Comparison of ENCODE assay signal across 23 cellular contexts in genomic region chr6:30227763-30228487, GRCh38. TPM values are rescaled to one million over a fixed set of nuclear protein-coding genes. Genes with fewer than 3 reads are reported as not detected.
DNase-seq lines count a peak whose midpoint lies in the region; ATAC-seq, FAIRE-seq and TF ChIP-seq lines count a peak whose summit lies in the region.
"Had no signal": no experiment of that assay in that cellular context is flagged by ENCODE, and none has a peak within 500 bp of the region (broad histone marks: within the 10 kb centered on the region; RNA-seq: fewer than 3 reads in every experiment).

No MANE protein-coding gene starts in this region.

- H3K4me1 ChIP-seq in CD4-positive, CD25-positive, alpha-beta regulatory T cell (ENCODE audit: control insufficient read depth, insufficient read depth, low read length, poor library complexity, severe bottlenecking) = peaks cover 13% of the 10 kb centered on the region
- no peaks in the 10 kb centered on the region for H3K4me1 ChIP-seq in GM12878 (ENCODE audit: control insufficient read depth, insufficient read depth, low read length)
- H3K4me1 ChIP-seq: sigmoid colon had no signal

- CTCF ChIA-PET in GM12878 (lab: Yijun Ruan, JAX) = interaction anchor here (0.7 to 3.5 kb wide), 12 partner anchors 9 to 226 kb away, joined by 3 to 47 read pairs (median 4); no protein-coding TSS in a partner anchor

- H3K9me3 Mint-ChIP-seq in CD4-positive, CD25-positive, alpha-beta regulatory T cell = peaks cover 0 to 9% (median 5%) of the 10 kb centered on the region in 7 donors
- peaks cover 7% of the 10 kb centered on the region for H3K9me3 Mint-ChIP-seq in progenitor cell of endocrine pancreas (ENCODE audit: low read depth)

- intact Hi-C loops in GM12878 (cut with micrococcal nuclease; ENCODE audit: unreplicated experiment) = no loop called here

- RAD21 ChIA-PET in GM12878 (lab: Charles Lee; ENCODE audit: unreplicated experiment) = interaction anchor here (0.9 to 2.3 kb wide), 7 partner anchors 9 to 172 kb away, joined by 3 to 17 read pairs (median 4); partner anchors contain the start of gene TRIM26

- H3K4me3 ChIP-seq in CD4-positive, CD25-positive, alpha-beta regulatory T cell (ENCODE audit: low read depth, low read length) = peak overlapping the region; percentile 76
- no peak overlapping the region for H3K4me3 ChIP-seq in GM12878
- H3K4me3 ChIP-seq in WERI-Rb-1 (ENCODE audit: low read depth, low read length) = no peak overlapping the region
- H3K4me3 ChIP-seq: BLaER1 treated with 17β-estradiol and CSF1 and Interleukin-3, amounts not matched to agents 10 nM and 100 nM; GM23248; mucosa of descending colon; sigmoid colon had no signal

- H3K4me2 ChIP-seq in GM12878 (ENCODE audit: control insufficient read depth, insufficient read depth) = 0 out of 2 replicates have a peak overlapping the region, but pooled peaks have one; percentile 4
- H3K4me2 ChIP-seq: BLaER1 treated with 17β-estradiol and CSF1 and Interleukin-3, amounts not matched to agents 10 nM and 100 nM had no signal

- SMC1A ChIA-PET in GM12878 (lab: Charles Lee; ENCODE audit: uncharacterized antibody, unreplicated experiment) = interaction anchor here (0.8 to 3.2 kb wide), 9 partner anchors 9 to 98 kb away, joined by 3 to 24 read pairs (median 4); partner anchors contain the start of gene TRIM26

- H4K20me1 ChIP-seq in GM12878 (ENCODE audit: control insufficient read depth, insufficient read depth) = no peaks in the 10 kb centered on the region
- H4K20me1 ChIP-seq: BLaER1 treated with 17β-estradiol and CSF1 and Interleukin-3, amounts not matched to agents 10 nM and 100 nM had no signal

- H3K4me3 Mint-ChIP-seq in CD4-positive, CD25-positive, alpha-beta regulatory T cell = peak overlapping the region; percentile 27 to 76 (median 72)
- no peak overlapping the region for H3K4me3 Mint-ChIP-seq in progenitor cell of endocrine pancreas (ENCODE audit: low read depth)

- H3K4me1 Mint-ChIP-seq in CD4-positive, CD25-positive, alpha-beta regulatory T cell = peaks cover 5 to 21% (median 13%) of the 10 kb centered on the region in 4 donors
- H3K4me1 Mint-ChIP-seq in progenitor cell of endocrine pancreas (ENCODE audit: low read depth) = no peaks in the 10 kb centered on the region

- TF ChIP-seq POLR2A in GM12878 (IDR thresholded peaks at IDR 0.05; ENCODE audit: low read depth, low read length) = no peak

- no peaks in the 10 kb centered on the region for H3K79me2 ChIP-seq in GM12878 (ENCODE audit: control insufficient read depth, insufficient read depth, low read length)

- DNase-seq in NK-92 treated with Interleukin-12 subunit alpha and Interleukin-12 subunit beta, amount 100 ng/mL, for 24 hours (lab: John Stamatoyannopoulos, UW) = peak; percentile 31
- no peak for DNase-seq in NK-92 (lab: John Stamatoyannopoulos, UW; ENCODE audit: unreplicated experiment)
- peak in 1 of 3 donors; percentile 47 for DNase-seq in CD4-positive, CD25-positive, alpha-beta regulatory T cell
- DNase-seq in OCI-M1 (lab: John Stamatoyannopoulos, UW) = peak; percentile 17
- peak; percentile 17 for DNase-seq in GM12878 (ENCODE audit: low read depth, low spot score)
- DNase-seq in NCI-H226 = no peak
- no peak for DNase-seq in WERI-Rb-1
- no peak for DNase-seq in progenitor cell of endocrine pancreas (ENCODE audit: low spot score, unreplicated experiment)
- DNase-seq: DND-41, foreskin melanocyte, GM23248, KBM-7, left colon, mucosa of descending colon, NCI-H1092, NCI-H748 treated with DMSO at 0.1 percent for 48 hours, occipital lobe, sigmoid colon had no signal

- in situ Hi-C loops in GM12878 (cut with MboI) = no loop called here

- peak overlapping the region; percentile 17 for H3K27ac ChIP-seq in CD4-positive, CD25-positive, alpha-beta regulatory T cell (ENCODE audit: insufficient read depth, low read length, poor library complexity, severe bottlenecking)
- H3K27ac ChIP-seq in GM12878 (ENCODE audit: control insufficient read depth, insufficient read depth) (no peak overlapping the region), WERI-Rb-1 (no peak overlapping the region)
- H3K27ac ChIP-seq: 22Rv1; BLaER1 treated with 17β-estradiol and CSF1 and Interleukin-3, amounts not matched to agents 10 nM and 100 nM; GM23248; HL-60; sigmoid colon had no signal

- H3K9ac ChIP-seq in GM12878 (ENCODE audit: control insufficient read depth, insufficient read depth, low read length) = no peak overlapping the region
- H3K9ac ChIP-seq: BLaER1 treated with 17β-estradiol and CSF1 and Interleukin-3, amounts not matched to agents 10 nM and 100 nM; GM23248 had no signal

- H3K27ac Mint-ChIP-seq in CD4-positive, CD25-positive, alpha-beta regulatory T cell = peak overlapping the region; percentile 62 to 91 (median 89)
- H3K27ac Mint-ChIP-seq in progenitor cell of endocrine pancreas = no peak overlapping the region

- TF ChIP-seq CTCF in GM12878 (IDR thresholded peaks at IDR 0.05 in 2 of 3, conservative IDR thresholded peaks at IDR 0.05 in 1 of 3; ENCODE audit: control insufficient read depth in 2 of 3, extremely low read depth in 1 of 3, insufficient read depth in 1 of 3, low read depth in 3 of 3, low read length in 3 of 3) = no peak
- TF ChIP-seq CTCF in WERI-Rb-1 (IDR thresholded peaks at IDR 0.05; ENCODE audit: low read depth, low read length) = no peak
- no peak for TF ChIP-seq CTCF in progenitor cell of endocrine pancreas (IDR thresholded peaks at IDR 0.05; ENCODE audit: unreplicated experiment)

- no peaks in the 10 kb centered on the region for H3K36me3 ChIP-seq in CD4-positive, CD25-positive, alpha-beta regulatory T cell (ENCODE audit: control insufficient read depth, insufficient read depth, low read length)
- H3K36me3 ChIP-seq in GM12878 (ENCODE audit: control insufficient read depth in 2 of 2, insufficient read depth in 2 of 2, low read length in 1 of 2) (no peaks in the 10 kb centered on the region), WERI-Rb-1 (no peaks in the 10 kb centered on the region)
- H3K36me3 ChIP-seq: BLaER1 treated with 17β-estradiol and CSF1 and Interleukin-3, amounts not matched to agents 10 nM and 100 nM; sigmoid colon had no signal

- peak; percentile 57 to 73 for ATAC-seq in CD4-positive, CD25-positive, alpha-beta regulatory T cell (ENCODE audit: low read depth in 2 of 2)
- peak; percentile 93 for ATAC-seq in GM12878
- ATAC-seq: left colon, mucosa of descending colon had no signal

- peaks cover 1% of the 10 kb centered on the region for H3K27me3 ChIP-seq in CD4-positive, CD25-positive, alpha-beta regulatory T cell (ENCODE audit: control insufficient read depth, insufficient read depth, low read length)
- H3K27me3 ChIP-seq in GM12878 (replicated peaks in 1 of 2; ENCODE audit: control insufficient read depth in 2 of 2, insufficient read depth in 2 of 2, low read length in 1 of 2) (no peaks in the 10 kb centered on the region), WERI-Rb-1 (ENCODE audit: insufficient read depth, low read depth, severe bottlenecking) (peaks cover 6% of the 10 kb centered on the region)
- H3K27me3 ChIP-seq: sigmoid colon had no signal

- no TSS peak for BruUV-seq in GM12878 (replicated peaks; lab: Mats Ljungman, UMichigan)

- FAIRE-seq in GM12878 (lab: Jason Lieb, UNC) = no peak
- FAIRE-seq: astrocyte, colon had no signal

- POLR2A ChIA-PET in GM12878 (lab: Charles Lee) = interaction anchor here (0.6 to 2.0 kb wide), 7 partner anchors 10 to 656 kb away, joined by 3 to 20 read pairs (median 3); partner anchors contain the start of genes TRIM26 and TRIM39

- no peak for TF ChIP-seq RAD21 in GM12878 (IDR thresholded peaks at IDR 0.05; ENCODE audit: insufficient read depth, low read depth, low read length)

- H3K9me3 ChIP-seq in CD4-positive, CD25-positive, alpha-beta regulatory T cell (ENCODE audit: control insufficient read depth in 2 of 2, low read length in 2 of 2) = peaks cover 13 to 18% of the 10 kb centered on the region in 2 experiments
- peaks cover 4% of the 10 kb centered on the region for H3K9me3 ChIP-seq in GM12878 (replicated peaks; ENCODE audit: control insufficient read depth, insufficient read depth, low read length)
- H3K9me3 ChIP-seq in WERI-Rb-1 (ENCODE audit: severe bottlenecking) = peaks cover 10% of the 10 kb centered on the region
- H3K9me3 ChIP-seq: sigmoid colon had no signal

- peak overlapping the region; percentile 54 for H2AFZ ChIP-seq in GM12878 (ENCODE audit: control insufficient read depth, low read depth, low read length)
- H2AFZ ChIP-seq: GM23248 had no signal

- peaks cover 10% of the 10 kb centered on the region for H3K36me3 Mint-ChIP-seq in CD4-positive, CD25-positive, alpha-beta regulatory T cell
- peaks cover 4% of the 10 kb centered on the region for H3K36me3 Mint-ChIP-seq in progenitor cell of endocrine pancreas (ENCODE audit: insufficient read depth)

- WGBS in GM12878 (ENCODE audit: insufficient coverage, insufficient replicate concordance, low lambda C conversion rate, missing lambda C conversion rate) = 11% methylated on average over 6 of the region's 6 CpGs

- TF ChIP-seq EP300 in GM12878 (IDR thresholded peaks at IDR 0.05; ENCODE audit: borderline replicate concordance in 1 of 2, control insufficient read depth in 1 of 2, low read depth in 2 of 2, low read length in 2 of 2) = no peak

- peaks cover 4% of the 10 kb centered on the region for H3K27me3 Mint-ChIP-seq in CD4-positive, CD25-positive, alpha-beta regulatory T cell
- peaks cover 15% of the 10 kb centered on the region for H3K27me3 Mint-ChIP-seq in progenitor cell of endocrine pancreas

TF ChIP-seq in GM12878, 131 proteins besides CTCF, POLR2A, EP300 and RAD21 (continues in another document):
- TF ChIP-seq RFX5 (IDR thresholded peaks at IDR 0.05; ENCODE audit: low read depth, low read length) = no peak

RNA-seq across cellular contexts. Expression of gene TRIM26, which starts 14.7 kb away (rescaled TPM):
- 75.1 TPM for total RNA-seq in CD4-positive, CD25-positive, alpha-beta regulatory T cell
- 10 to 100 TPM; 43.3 to 55.1 (median 49.7) TPM for polyA plus RNA-seq in CD4-positive, CD25-positive, alpha-beta regulatory T cell
- 43.0 and 46.6 TPM in 2 replicates for total RNA-seq in GM12878 (2013; cell fraction: nucleolus; rRNA removed)
- total RNA-seq in GM12878 (2014; rRNA removed) (62.4 and 73.5 TPM in 2 replicates), GM12878 (2014; rRNA removed; fragmentation: Illumina TruSeq; extraction: Trizol) (39.2 and 43.9 TPM in 2 replicates), GM12878 (2021) (76.4 and 79.6 TPM in 2 replicates), progenitor cell of endocrine pancreas (49.5 and 52.9 TPM in 2 replicates)
- 39.1 TPM for polyA plus RNA-seq in GM12878 (2011; ENCODE audit: low read depth)
- polyA plus RNA-seq in GM12878 (2011; rRNA removed) (35.6 and 57.3 TPM in 2 replicates), GM12878 (2014; fragmentation: Illumina TruSeq; extraction: Trizol) (57.6 and 72.4 TPM in 2 replicates), GM12878 (2014; fragmentation: Nextera tagmentation; extraction: Ambion mirVana) (10 to 100 TPM; 13.1 to 18.2 TPM), GM12878 (2014; rRNA removed) (56.5 and 67.5 TPM in 2 replicates), GM12878 (2016; fragmentation: Nextera tagmentation; extraction: Ambion mirVana) (10 to 100 TPM; 69.9 to 75.3 TPM)
- 58.1 and 59.0 TPM in 2 replicates for polyA plus RNA-seq in GM12878 (2011; cell fraction: cytosol; rRNA removed)
- 62.3 and 84.6 TPM in 2 replicates for polyA plus RNA-seq in GM12878 (2011; cell fraction: nucleus; rRNA removed)
- 35.8 and 51.5 TPM in 2 replicates for polyA plus RNA-seq in GM12878 (2012)
- polyA minus RNA-seq in GM12878 (2011; rRNA and poly(A)+ RNA removed) = 45.0 and 62.8 TPM in 2 replicates
- 17.9 and 27.3 TPM in 2 replicates for polyA minus RNA-seq in GM12878 (2011; cell fraction: cytosol; rRNA and poly(A)+ RNA removed)
- polyA minus RNA-seq in GM12878 (2011; cell fraction: nucleus; rRNA and poly(A)+ RNA removed) = 15.7 and 26.6 TPM in 2 replicates

Comparison
In these comparisons a context has a peak if more than half of its experiments do, and no peak if none do; other contexts are left out.
1. DNase-seq: peak in NK-92 treated with Interleukin-12 subunit alpha and Interleukin-12 subunit beta, amount 100 ng/mL, for 24 hours (single experiment), OCI-M1 (single experiment) and GM12878 (single experiment); none in NK-92 (single experiment), NCI-H226 (single experiment), WERI-Rb-1 (single experiment) and progenitor cell of endocrine pancreas (single experiment).